In genomic region chr17:78466786-78467715, GRCh38 we compare ENCODE assay signal across 21 cellular contexts.
A peak's percentile ranks its signal among the peaks of the same experiment; 100 is the strongest.
DNase-seq lines count a peak whose midpoint lies in the region; ATAC-seq, FAIRE-seq and TF ChIP-seq lines count a peak whose summit lies in the region.
"Had no signal": no experiment of that assay in that cellular context is flagged by ENCODE, and none has a peak within 500 bp of the region (broad histone marks: within the 10 kb centered on the region; RNA-seq: fewer than 3 reads in every experiment).

No MANE protein-coding gene starts in this region.

- no peak for TF ChIP-seq POLR2A in spleen (IDR thresholded peaks at IDR 0.05)

- H3K27me3 ChIP-seq in spleen (replicated peaks in 1 of 7): no peaks in the 10 kb centered on the region

- H3K36me3 Mint-ChIP-seq in activated naive CD4-positive, alpha-beta T cell treated with anti-CD3 and anti-CD28 coated beads, Interleukin-2, amount 50 U/mL, for 24 hours: no peaks in the 10 kb centered on the region
- no peaks in the 10 kb centered on the region for H3K36me3 Mint-ChIP-seq in activated naive CD4-positive, alpha-beta T cell treated with anti-CD3 and anti-CD28 coated beads, Interleukin-2, amount 10 ng/mL, durations not matched to agents 7 days and 5 days
- H3K36me3 Mint-ChIP-seq in glutamatergic neuron (ENCODE audit: unreplicated experiment): peaks cover 5% of the 10 kb centered on the region
- H3K36me3 Mint-ChIP-seq: IgD-negative memory B cell had no signal

- 88 to 96% (median 89%) methylated on average over 12 to 26 of the region's 26 CpGs for WGBS in spleen, 5 donors

- no peak overlapping the region for H3K4me3 ChIP-seq in spleen
- no peak overlapping the region for H3K4me3 ChIP-seq in mucosa of descending colon
- H3K4me3 ChIP-seq: A549, HAP-1 had no signal

- DNase-seq in activated naive CD4-positive, alpha-beta T cell treated with anti-CD3 and anti-CD28 coated beads, Interleukin-2, amount 10 ng/mL, durations not matched to agents 7 days and 5 days: no peak
- no peak for DNase-seq in glutamatergic neuron
- no peak for DNase-seq in spleen
- no peak for DNase-seq in urothelium cell line (ENCODE audit: low spot score)
- DNase-seq in mucosa of descending colon: no peak
- DNase-seq in omental fat pad (ENCODE audit: low spot score): no peak
- DNase-seq: AML-193; CD4-positive, alpha-beta T cell; DMS153; DMS79; GDM1 had no signal

- H3K9me3 ChIP-seq in spleen (peaks cover 0 to 6% (median 0%) of the 10 kb centered on the region in 8 donors), mucosa of descending colon (no peaks in the 10 kb centered on the region)
- H3K9me3 ChIP-seq: HAP-1 had no signal

- H3K9me3 Mint-ChIP-seq in activated naive CD4-positive, alpha-beta T cell treated with anti-CD3 and anti-CD28 coated beads, Interleukin-2, amount 50 U/mL, for 24 hours: no peaks in the 10 kb centered on the region
- no peaks in the 10 kb centered on the region for H3K9me3 Mint-ChIP-seq in activated naive CD4-positive, alpha-beta T cell treated with anti-CD3 and anti-CD28 coated beads, Interleukin-2, amount 10 ng/mL, durations not matched to agents 7 days and 5 days
- peaks cover 7% of the 10 kb centered on the region for H3K9me3 Mint-ChIP-seq in glutamatergic neuron (ENCODE audit: unreplicated experiment)
- H3K9me3 Mint-ChIP-seq: CD4-positive, alpha-beta T cell; IgD-negative memory B cell had no signal

- H3K36me3 ChIP-seq in spleen (no peaks in the 10 kb centered on the region), mucosa of descending colon (ENCODE audit: low read depth) (no peaks in the 10 kb centered on the region)
- H3K36me3 ChIP-seq: HAP-1 had no signal

- peak overlapping the region; percentile 1 for H3K27ac Mint-ChIP-seq in activated naive CD4-positive, alpha-beta T cell treated with anti-CD3 and anti-CD28 coated beads, Interleukin-2, amount 50 U/mL, for 24 hours
- H3K27ac Mint-ChIP-seq in activated naive CD4-positive, alpha-beta T cell treated with anti-CD3 and anti-CD28 coated beads, Interleukin-2, amount 10 ng/mL, durations not matched to agents 7 days and 5 days: no peak overlapping the region
- peak overlapping the region; percentile 28 for H3K27ac Mint-ChIP-seq in glutamatergic neuron (ENCODE audit: unreplicated experiment)
- H3K27ac Mint-ChIP-seq: CD4-positive, alpha-beta T cell; IgD-negative memory B cell had no signal

- ATAC-seq in mucosa of descending colon (no peak), omental fat pad (ENCODE audit: low FRiP score) (no peak), GM18907 (IDR thresholded peaks at IDR 0.05; ENCODE audit: unreplicated experiment) (no peak)
- ATAC-seq: A549 had no signal

- no peak overlapping the region for H3K4me3 Mint-ChIP-seq in activated naive CD4-positive, alpha-beta T cell treated with anti-CD3 and anti-CD28 coated beads, Interleukin-2, amount 50 U/mL, for 24 hours
- H3K4me3 Mint-ChIP-seq in activated naive CD4-positive, alpha-beta T cell treated with anti-CD3 and anti-CD28 coated beads, Interleukin-2, amount 10 ng/mL, durations not matched to agents 7 days and 5 days: no peak overlapping the region
- H3K4me3 Mint-ChIP-seq in glutamatergic neuron (ENCODE audit: unreplicated experiment): no peak overlapping the region
- H3K4me3 Mint-ChIP-seq: CD4-positive, alpha-beta T cell; IgD-negative memory B cell had no signal

- H3K4me1 ChIP-seq in spleen (peaks cover 0 to 16% (median 10%) of the 10 kb centered on the region in 6 donors), mucosa of descending colon (ENCODE audit: low read depth) (no peaks in the 10 kb centered on the region)
- H3K4me1 ChIP-seq: A549, HAP-1 had no signal

- peak overlapping the region; percentile 8 to 76 (median 63) for H3K27ac ChIP-seq in spleen
- H3K27ac ChIP-seq: 22Rv1, A549, C4-2B, HL-60 had no signal

- FAIRE-seq in urothelium cell line (lab: Jason Lieb, UNC): peak; percentile 20
- FAIRE-seq: A549, GM12892, GM18507 had no signal

- no peaks in the 10 kb centered on the region for H3K4me1 Mint-ChIP-seq in activated naive CD4-positive, alpha-beta T cell treated with anti-CD3 and anti-CD28 coated beads, Interleukin-2, amount 50 U/mL, for 24 hours
- no peaks in the 10 kb centered on the region for H3K4me1 Mint-ChIP-seq in activated naive CD4-positive, alpha-beta T cell treated with anti-CD3 and anti-CD28 coated beads, Interleukin-2, amount 10 ng/mL, durations not matched to agents 7 days and 5 days
- no peaks in the 10 kb centered on the region for H3K4me1 Mint-ChIP-seq in glutamatergic neuron (ENCODE audit: low read depth, unreplicated experiment)
- H3K4me1 Mint-ChIP-seq: IgD-negative memory B cell had no signal

- CTCF ChIA-PET in activated naive CD4-positive, alpha-beta T cell treated with anti-CD3 and anti-CD28 coated beads, Interleukin-2, amount 10 ng/mL, durations not matched to agents 7 days and 5 days (lab: Charles Lee): no interaction called here

- TF ChIP-seq CTCF in glutamatergic neuron (IDR thresholded peaks at IDR 0.05; ENCODE audit: partially characterized antibody, unreplicated experiment) (no peak), spleen (IDR thresholded peaks at IDR 0.05 in 8 of 11, conservative IDR thresholded peaks at IDR 0.05 in 3 of 11) (no peak), mucosa of descending colon (IDR thresholded peaks at IDR 0.05) (no peak), omental fat pad (IDR thresholded peaks at IDR 0.05) (no peak)

- no peaks in the 10 kb centered on the region for H3K27me3 Mint-ChIP-seq in activated naive CD4-positive, alpha-beta T cell treated with anti-CD3 and anti-CD28 coated beads, Interleukin-2, amount 50 U/mL, for 24 hours
- peaks cover 14% of the 10 kb centered on the region for H3K27me3 Mint-ChIP-seq in activated naive CD4-positive, alpha-beta T cell treated with anti-CD3 and anti-CD28 coated beads, Interleukin-2, amount 10 ng/mL, durations not matched to agents 7 days and 5 days
- H3K27me3 Mint-ChIP-seq in glutamatergic neuron (ENCODE audit: unreplicated experiment): peaks cover 3% of the 10 kb centered on the region
- H3K27me3 Mint-ChIP-seq: CD4-positive, alpha-beta T cell had no signal

- intact Hi-C loops in spleen (cut with DNase I; ENCODE audit: low total_unique reads): no loop called here
- intact Hi-C loops in mucosa of descending colon (cut with DNase I, micrococcal nuclease): no loop called here
